Comparison of ENCODE assay signal across 10 cellular contexts in the genomic region with DNA sequence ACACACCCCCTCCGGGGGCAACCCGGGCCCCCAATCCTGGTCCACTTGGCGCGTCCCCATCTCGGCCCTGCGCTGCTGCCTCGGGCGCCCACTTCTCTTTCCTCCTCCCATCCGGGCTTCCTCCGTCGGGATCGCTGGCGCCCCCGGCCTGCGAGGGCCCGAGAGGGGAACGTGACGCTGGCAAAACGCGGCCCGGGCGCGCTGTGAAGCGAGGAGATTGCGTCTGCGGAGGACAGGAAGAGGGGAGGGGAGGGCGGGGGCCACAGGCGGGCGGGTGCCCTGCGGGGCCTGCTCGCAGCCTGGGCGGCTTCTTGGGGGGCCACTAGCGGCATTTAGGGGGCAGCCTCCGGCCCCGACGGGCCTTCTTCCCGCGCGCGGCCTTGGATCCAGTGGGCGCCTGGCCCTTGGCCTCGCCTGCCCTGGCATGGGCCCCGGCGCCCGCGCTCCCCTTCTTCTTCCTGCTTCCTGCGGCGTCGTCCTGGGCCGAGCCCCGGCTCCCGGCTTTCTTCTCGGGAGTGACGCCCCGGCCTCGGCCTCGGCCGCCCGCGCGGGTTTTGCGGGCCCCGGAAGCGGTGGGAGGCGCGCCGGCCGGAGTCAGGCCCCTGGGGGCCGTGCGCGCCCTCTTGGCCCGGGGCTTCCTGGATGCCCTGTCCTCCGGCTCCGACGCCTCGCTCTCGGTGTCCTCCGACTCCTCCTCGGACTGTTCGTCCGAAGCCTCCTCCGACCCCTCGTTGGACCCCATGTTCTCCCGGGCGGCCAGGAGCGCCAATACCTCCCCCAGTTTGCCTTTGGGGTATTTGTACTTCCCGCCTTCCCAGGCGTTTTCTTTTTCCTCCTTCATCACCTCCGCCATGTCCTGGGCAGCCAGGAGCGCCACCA.
DNase-seq lines count a peak whose midpoint lies in the region; ATAC-seq lines count a peak whose summit lies in the region.
"Had no signal": no experiment of that assay in that cellular context is flagged by ENCODE, and none has a peak within 500 bp of the region (broad histone marks: within the 10 kb centered on the region; RNA-seq: fewer than 3 reads in every experiment).

No MANE protein-coding gene starts in this region.

- intact Hi-C loops in posterior cingulate gyrus (cut with DNase I) = no loop called here

- peak overlapping the region; percentile 65 for H3K27ac ChIP-seq in angular gyrus (ENCODE audit: low read depth, low read length)
- H3K27ac ChIP-seq: 22Rv1 had no signal

- H3K9me3 Mint-ChIP-seq in stimulated activated naive CD8-positive, alpha-beta T cell treated with anti-CD3 and anti-CD28 coated beads, Interleukin-15, amount 100 ng/mL, for 72 hours = no peaks in the 10 kb centered on the region

- H3K4me1 Mint-ChIP-seq in stimulated activated naive CD8-positive, alpha-beta T cell treated with anti-CD3 and anti-CD28 coated beads, Interleukin-15, amount 100 ng/mL, for 72 hours = peaks cover 64% of the 10 kb centered on the region

- peak overlapping the region; percentile 90 to 98 for H3K27ac Mint-ChIP-seq in stimulated activated naive CD8-positive, alpha-beta T cell treated with anti-CD3 and anti-CD28 coated beads, Interleukin-15, amount 100 ng/mL, for 72 hours

- peaks cover 71% of the 10 kb centered on the region for H3K27me3 Mint-ChIP-seq in stimulated activated naive CD8-positive, alpha-beta T cell treated with anti-CD3 and anti-CD28 coated beads, Interleukin-15, amount 100 ng/mL, for 72 hours

- H3K4me3 Mint-ChIP-seq in stimulated activated naive CD8-positive, alpha-beta T cell treated with anti-CD3 and anti-CD28 coated beads, Interleukin-15, amount 100 ng/mL, for 72 hours = peak overlapping the region; percentile 82 to 86

- DNase-seq in DMS153 treated with DMSO at 0.1 percent for 48 hours (lab: John Stamatoyannopoulos, UW; ENCODE audit: unreplicated experiment) = peak; percentile 41
- no peak for DNase-seq in DMS153 (lab: John Stamatoyannopoulos, UW)
- peak; percentile 31 for DNase-seq in iris pigment epithelial cell (ENCODE audit: low read depth)
- DNase-seq in stimulated activated naive CD8-positive, alpha-beta T cell treated with anti-CD3 and anti-CD28 coated beads, Interleukin-15, amount 100 ng/mL, for 72 hours = peak; percentile 46 to 52
- DNase-seq in posterior cingulate gyrus = no peak
- DNase-seq: IMR-90 had no signal

- peak; percentile 63 for ATAC-seq in stimulated activated naive CD8-positive, alpha-beta T cell treated with anti-CD3 and anti-CD28 coated beads, Interleukin-15, amount 100 ng/mL, for 72 hours
- ATAC-seq in GM18520 (IDR thresholded peaks at IDR 0.05; ENCODE audit: unreplicated experiment) (no peak), GM18858 (IDR thresholded peaks at IDR 0.05; ENCODE audit: unreplicated experiment) (no peak)

Comparison
In these comparisons a context has a peak if more than half of its experiments do, and no peak if none do; other contexts are left out.
1. DNase-seq: peak in DMS153 treated with DMSO at 0.1 percent for 48 hours (single experiment), iris pigment epithelial cell (single experiment) and stimulated activated naive CD8-positive, alpha-beta T cell treated with anti-CD3 and anti-CD28 coated beads, Interleukin-15, amount 100 ng/mL, for 72 hours (2 of 2); none in DMS153 (single experiment) and posterior cingulate gyrus (0 of 10).